17 cellular contexts compared by ENCODE assay signal in the genomic region with DNA sequence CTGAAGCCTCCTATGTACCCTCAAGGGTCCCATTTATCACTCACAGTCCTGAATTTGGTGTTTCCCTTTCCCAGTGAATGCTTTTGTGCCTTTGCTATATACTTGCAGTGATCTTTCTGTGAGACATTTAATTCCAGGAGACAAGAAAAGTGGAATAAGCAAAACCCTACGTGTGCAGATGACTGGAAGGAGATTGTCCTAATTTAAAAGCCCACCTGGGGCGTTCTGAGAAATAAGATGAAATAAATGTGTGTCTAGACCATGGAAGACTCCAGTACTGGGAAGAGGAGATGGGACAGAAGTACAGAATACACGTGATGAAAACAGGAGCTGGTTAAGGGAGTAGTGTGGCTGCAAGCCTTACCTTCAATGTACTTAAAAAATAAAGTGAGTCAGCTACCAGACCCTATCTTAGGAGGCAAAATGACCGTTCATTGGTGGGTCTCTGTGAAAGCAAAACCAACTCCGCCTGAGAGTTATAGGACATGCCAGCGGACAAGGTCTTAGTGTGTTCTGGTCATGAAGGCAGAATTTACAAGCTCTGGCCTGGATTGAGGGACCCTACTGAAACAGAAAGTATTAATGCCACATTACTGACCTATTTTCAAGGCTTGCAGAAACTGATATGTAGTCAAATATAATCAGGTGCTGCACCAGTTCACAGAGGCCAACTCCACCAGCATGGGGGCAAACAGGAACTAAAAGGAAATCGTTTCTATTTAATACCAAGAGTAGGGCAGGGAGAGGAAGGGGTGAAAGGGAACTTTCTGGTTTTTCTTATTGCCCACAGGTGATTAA. TPM values are rescaled to one million over a fixed set of nuclear protein-coding genes. Genes with fewer than 3 reads are reported as not detected.
DNase-seq lines count a peak whose midpoint lies in the region; ATAC-seq and TF ChIP-seq lines count a peak whose summit lies in the region.
"Had no signal": no experiment of that assay in that cellular context is flagged by ENCODE, and none has a peak within 500 bp of the region (broad histone marks: within the 10 kb centered on the region; RNA-seq: fewer than 3 reads in every experiment).

No MANE protein-coding gene starts in this region.

- H3K36me3 Mint-ChIP-seq in activated naive CD4-positive, alpha-beta T cell treated with anti-CD3 and anti-CD28 coated beads, Interleukin-2, amount 10 ng/mL, durations not matched to agents 7 days and 5 days, result peaks cover 58% of the 10 kb centered on the region

- intact Hi-C loops in stomach (cut with DNase I; ENCODE audit: low total_unique reads), result no loop called here

- H3K4me1 ChIP-seq in Loucy (ENCODE audit: insufficient read depth, low read length, poor library complexity, severe bottlenecking), result peaks cover 42% of the 10 kb centered on the region
- H3K4me1 ChIP-seq in stomach, result no peaks in the 10 kb centered on the region
- H3K4me1 ChIP-seq: vagina had no signal

- H3K9ac ChIP-seq in Loucy (ENCODE audit: low read depth, low read length, poor library complexity, severe bottlenecking), result no peak overlapping the region

- no peaks in the 10 kb centered on the region for H3K27me3 Mint-ChIP-seq in activated naive CD4-positive, alpha-beta T cell treated with anti-CD3 and anti-CD28 coated beads, Interleukin-2, amount 10 ng/mL, durations not matched to agents 7 days and 5 days
- H3K27me3 Mint-ChIP-seq: CD4-positive, CD25-positive, alpha-beta regulatory T cell had no signal

- CTCF ChIA-PET in activated naive CD4-positive, alpha-beta T cell treated with anti-CD3 and anti-CD28 coated beads, Interleukin-2, amount 10 ng/mL, durations not matched to agents 7 days and 5 days (lab: Charles Lee), result no interaction called here

- no peak overlapping the region for H3K4me3 Mint-ChIP-seq in activated naive CD4-positive, alpha-beta T cell treated with anti-CD3 and anti-CD28 coated beads, Interleukin-2, amount 10 ng/mL, durations not matched to agents 7 days and 5 days
- H3K4me3 Mint-ChIP-seq: CD4-positive, CD25-positive, alpha-beta regulatory T cell had no signal

- no peak overlapping the region for H3K4me3 ChIP-seq in Loucy (ENCODE audit: low read length, poor library complexity, severe bottlenecking)
- H3K4me3 ChIP-seq in stomach, result no peak overlapping the region
- H3K4me3 ChIP-seq: lung, vagina had no signal

- TF ChIP-seq CTCF in Loucy (conservative IDR thresholded peaks at IDR 0.05; ENCODE audit: low read length), result no peak
- TF ChIP-seq CTCF in stomach (IDR thresholded peaks at IDR 0.05), result no peak

- no peaks in the 10 kb centered on the region for H3K9me3 Mint-ChIP-seq in activated naive CD4-positive, alpha-beta T cell treated with anti-CD3 and anti-CD28 coated beads, Interleukin-2, amount 10 ng/mL, durations not matched to agents 7 days and 5 days
- H3K9me3 Mint-ChIP-seq: CD4-positive, CD25-positive, alpha-beta regulatory T cell had no signal

- H3K27ac Mint-ChIP-seq in activated naive CD4-positive, alpha-beta T cell treated with anti-CD3 and anti-CD28 coated beads, Interleukin-2, amount 10 ng/mL, durations not matched to agents 7 days and 5 days, result peak overlapping the region; percentile 69

- DNase-seq in activated naive CD4-positive, alpha-beta T cell treated with anti-CD3 and anti-CD28 coated beads, Interleukin-2, amount 10 ng/mL, durations not matched to agents 7 days and 5 days, result no peak
- DNase-seq in activated naive CD4-positive, alpha-beta T cell treated with anti-CD3 and anti-CD28 coated beads, Interleukin-2, amount 50 U/mL, for 16 hours, result no peak
- DNase-seq in retina (peak; percentile 59), stomach (no peak), NCI-H2171 (lab: John Stamatoyannopoulos, UW) (no peak)
- no peak for DNase-seq in activated naive CD4-positive, alpha-beta T cell (lab: John Stamatoyannopoulos, UW)
- DNase-seq: CD4-positive, CD25-positive, alpha-beta regulatory T cell; DMS79 treated with DMSO at 0.1 percent for 48 hours; effector CD8-positive, alpha-beta T cell; NCI-H187 treated with DMSO at 0.1 percent for 48 hours; NCI-H446 treated with DMSO at 0.1 percent for 48 hours had no signal

- H2AFZ ChIP-seq in Loucy (ENCODE audit: low read length), result no peak overlapping the region

- H3K4me2 ChIP-seq in Loucy (ENCODE audit: low read depth, low read length, poor library complexity, severe bottlenecking), result peak overlapping the region; percentile 35

- no peak for TF ChIP-seq POLR2A in stomach (IDR thresholded peaks at IDR 0.05)

- WGBS in stomach, 5 donors, result 55 to 84% (median 65%) methylated on average over 7 of the region's 7 CpGs

- no peaks in the 10 kb centered on the region; the same call in 1 of the 2 replicates for H3K79me2 ChIP-seq in Loucy (ENCODE audit: insufficient read depth, low read length)

- H3K36me3 ChIP-seq in Loucy (ENCODE audit: insufficient read depth, low read length) (peaks cover 50% of the 10 kb centered on the region), stomach (peaks cover 14 to 95% (median 90%) of the 10 kb centered on the region in 4 donors)

- H3K9me2 ChIP-seq in Loucy (replicated peaks; ENCODE audit: low read depth, low read length), result no peaks in the 10 kb centered on the region

- H3K4me1 Mint-ChIP-seq in activated naive CD4-positive, alpha-beta T cell treated with anti-CD3 and anti-CD28 coated beads, Interleukin-2, amount 10 ng/mL, durations not matched to agents 7 days and 5 days, result peaks cover 14% of the 10 kb centered on the region

- H3K9me3 ChIP-seq in Loucy (ENCODE audit: insufficient read depth, low read depth, low read length) (no peaks in the 10 kb centered on the region), stomach (no peaks in the 10 kb centered on the region)
- H3K9me3 ChIP-seq: vagina had no signal

- TF ChIP-seq EP300 in stomach (IDR thresholded peaks at IDR 0.05), result no peak

- H4K20me1 ChIP-seq in Loucy (ENCODE audit: insufficient read depth, low read length, poor library complexity, severe bottlenecking), result peaks cover 8% of the 10 kb centered on the region

- no peaks in the 10 kb centered on the region; the same call in 1 of the 2 replicates for H3F3A ChIP-seq in Loucy (ENCODE audit: low read depth)

- H3K27me3 ChIP-seq in Loucy (ENCODE audit: insufficient read depth, low read length, poor library complexity, severe bottlenecking) (no peaks in the 10 kb centered on the region), stomach (no peaks in the 10 kb centered on the region)
- H3K27me3 ChIP-seq: vagina had no signal

- no peak overlapping the region for H3K27ac ChIP-seq in stomach
- H3K27ac ChIP-seq: vagina had no signal

- peak; percentile 44 for ATAC-seq in GM19452 (IDR thresholded peaks at IDR 0.05; ENCODE audit: unreplicated experiment)
- ATAC-seq: activated CD4-positive, CD25-positive, alpha-beta regulatory T cell treated with anti-CD3 and anti-CD28 coated beads, Interleukin-2, amount 50 U/mL, for 24 hours; sciatic nerve had no signal

RNA-seq across cellular contexts. Expression of a gene that starts 19.5 kb away (rescaled TPM):
- total RNA-seq in stomach, result 10 to 100 TPM in 1 of 5 donors, 1 to 10 TPM in 4; 1.2 to 17.1 (median 7.6) TPM
- polyA plus RNA-seq in stomach, result 10 to 100 TPM in 2 of 3 donors, 1 to 10 TPM in 1; 5.3 to 17.0 (median 15.8) TPM

RNA-seq across cellular contexts. Expression of a gene that starts 35.5 kb away (rescaled TPM):
- 100 to 1,000 TPM in 3 of 5 donors, 10 to 100 TPM in 2; 61.4 to 114 (median 106) TPM for total RNA-seq in stomach
- 10 to 100 TPM; 24.0 to 58.0 (median 31.8) TPM for polyA plus RNA-seq in stomach
